ENCODE assay signal across 9 cellular contexts in the genomic region with DNA sequence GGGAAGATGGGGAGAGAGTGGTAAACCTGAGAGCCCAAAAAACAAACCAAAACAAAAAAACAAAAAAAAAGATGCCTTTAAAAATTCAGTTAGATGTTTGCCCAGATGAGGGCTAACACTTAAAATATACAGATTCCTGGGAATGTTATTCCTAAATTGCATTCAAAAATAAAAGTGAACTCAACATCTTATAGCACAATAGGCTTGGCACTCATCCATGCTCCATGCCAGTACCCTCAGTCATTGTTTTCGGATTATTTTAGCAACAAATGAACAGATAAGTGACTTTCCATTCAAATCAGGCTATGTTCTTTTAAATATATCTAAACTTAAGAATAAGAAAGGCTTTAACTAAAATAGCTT. TPM values are rescaled to one million over a fixed set of nuclear protein-coding genes. Genes with fewer than 3 reads are reported as not detected.
DNase-seq lines count a peak whose midpoint lies in the region; ATAC-seq, FAIRE-seq and TF ChIP-seq lines count a peak whose summit lies in the region.
"Had no signal": no experiment of that assay in that cellular context is flagged by ENCODE, and none has a peak within 500 bp of the region (broad histone marks: within the 10 kb centered on the region; RNA-seq: fewer than 3 reads in every experiment).

No MANE protein-coding gene starts in this region.

- no peak for FAIRE-seq in endothelial cell of umbilical vein (lab: Jason Lieb, UNC)
- FAIRE-seq: endometrium had no signal

- no peaks in the 10 kb centered on the region for H3K36me3 ChIP-seq in GM06990 (ENCODE audit: control insufficient read depth, insufficient read depth, low read length)
- no peaks in the 10 kb centered on the region for H3K36me3 ChIP-seq in PC-3 (ENCODE audit: low read depth, low read length)
- H3K36me3 ChIP-seq in endothelial cell of umbilical vein (ENCODE audit: control insufficient read depth in 2 of 2, extremely low read depth in 1 of 2, insufficient read depth in 2 of 2, low read length in 2 of 2): no peaks in the 10 kb centered on the region
- no peaks in the 10 kb centered on the region for H3K36me3 ChIP-seq in prostate gland

- peaks cover 60% of the 10 kb centered on the region for H4K20me1 ChIP-seq in PC-3 (ENCODE audit: low read length)
- H4K20me1 ChIP-seq in endothelial cell of umbilical vein (replicated peaks; ENCODE audit: control insufficient read depth, extremely low read depth, insufficient read depth, low read length): peaks cover 10% of the 10 kb centered on the region

- peak overlapping the region; percentile 91 for H3K4me2 ChIP-seq in PC-3 (ENCODE audit: low read length)
- peak overlapping the region; percentile 96 for H3K4me2 ChIP-seq in endothelial cell of umbilical vein (ENCODE audit: insufficient read depth, low read length)

- H2AFZ ChIP-seq in PC-3 (ENCODE audit: low read length) (no peak overlapping the region), endothelial cell of umbilical vein (ENCODE audit: low read depth, low read length) (no peak overlapping the region)

- 14% methylated on average over 1 of the region's 1 CpG for WGBS in prostate gland

- no peaks in the 10 kb centered on the region for H3K9me1 ChIP-seq in endothelial cell of umbilical vein (replicated peaks; ENCODE audit: control insufficient read depth, extremely low read depth, insufficient read depth, low read length)

- DNase-seq in GM06990 (ENCODE audit: extremely low read depth, insufficient read length) (no peak), PC-3 (no peak), endothelial cell of umbilical vein (ENCODE audit: low read depth, low spot score) (peak; percentile 82), prostate gland (ENCODE audit: low spot score) (no peak), glomerular visceral epithelial cell (ENCODE audit: extremely low spot score) (no peak), NCI-H1417 (lab: John Stamatoyannopoulos, UW) (no peak)

- BruUV-seq in PC-3 (replicated peaks; lab: Mats Ljungman, UMichigan) (no TSS peak), endothelial cell of umbilical vein (replicated peaks; lab: Mats Ljungman, UMichigan) (no TSS peak)

- POLR2A ChIA-PET in PC-3 (lab: Charles Lee; ENCODE audit: unreplicated experiment) (interaction anchor here (0.7 kb wide), 1 partner anchor 42 kb away, joined by 5 read pairs; no protein-coding TSS in a partner anchor), endothelial cell of umbilical vein (lab: Charles Lee) (no interaction called here)

- peaks cover 18% of the 10 kb centered on the region for H3F3A ChIP-seq in PC-3 (ENCODE audit: low read length, unreplicated experiment)

- H3K9me3 ChIP-seq in PC-3 (ENCODE audit: low read length) (no peaks in the 10 kb centered on the region), endothelial cell of umbilical vein (replicated peaks; ENCODE audit: control insufficient read depth, insufficient read depth, low read length) (no peaks in the 10 kb centered on the region), prostate gland (no peaks in the 10 kb centered on the region)

- H3K9ac ChIP-seq in PC-3 (ENCODE audit: low read length): peak overlapping the region; percentile 86
- H3K9ac ChIP-seq in endothelial cell of umbilical vein (replicated peaks; ENCODE audit: extremely low read depth, insufficient read depth, low read length): peak overlapping the region; percentile 95

- H3K79me2 ChIP-seq in PC-3 (ENCODE audit: low read length): peaks cover 85% of the 10 kb centered on the region
- peaks cover 80% of the 10 kb centered on the region for H3K79me2 ChIP-seq in endothelial cell of umbilical vein (ENCODE audit: control insufficient read depth, insufficient read depth, low read length)

- CTCF ChIA-PET in PC-3 (lab: Charles Lee) (interaction anchor here (1.0 to 2.1 kb wide), 2 partner anchors 109 to 238 kb away, joined by 4 to 8 read pairs; no protein-coding TSS in a partner anchor), endothelial cell of umbilical vein (lab: Charles Lee) (interaction anchor here (1.2 to 5.3 kb wide), 6 partner anchors 17 to 238 kb away, joined by 3 to 37 read pairs (median 10); no protein-coding TSS in a partner anchor)

- intact Hi-C loops in PC-3 (cut with micrococcal nuclease) (no loop called here), endothelial cell of umbilical vein (cut with micrococcal nuclease) (loop anchor here (1.0 to 5.0 kb wide), 3 partner anchors 64 to 1619 kb away; a partner anchor contains a TSS), prostate gland (cut with DNase I) (loop anchor here (2.0 to 5.0 kb wide), 3 partner anchors 28 to 209 kb away; no protein-coding TSS in a partner anchor)

- TF ChIP-seq POLR2A in endothelial cell of umbilical vein (IDR thresholded peaks at IDR 0.05; ENCODE audit: low read depth, low read length) (no peak), prostate gland (IDR thresholded peaks at IDR 0.05) (no peak)

- H3K4me3 ChIP-seq in GM06990 (replicated peaks; ENCODE audit: low read depth, low read length) (peak overlapping the region; percentile 89), PC-3 (ENCODE audit: low read length) (peak overlapping the region; percentile 78), endothelial cell of umbilical vein (replicated peaks in 1 of 3; ENCODE audit: insufficient read depth in 1 of 3, low read depth in 1 of 3, low read length in 3 of 3) (peak overlapping the region in 1 of 3 experiments; percentile 94), prostate gland (peak overlapping the region in 1 of 2 donors; percentile 99)

- TF ChIP-seq CTCF in GM06990 (IDR thresholded peaks at IDR 0.05; ENCODE audit: insufficient read depth, low read length, poor library complexity, severe bottlenecking) (no peak), PC-3 (conservative IDR thresholded peaks at IDR 0.05; ENCODE audit: low read depth, low read length) (no peak), endothelial cell of umbilical vein (IDR thresholded peaks at IDR 0.05; ENCODE audit: extremely low read depth in 1 of 2, insufficient read depth in 1 of 2, low read depth in 1 of 2, low read length in 2 of 2) (no peak), prostate gland (IDR thresholded peaks at IDR 0.05) (no peak)

- H3K4me1 ChIP-seq in PC-3 (ENCODE audit: insufficient read depth, low read length): peaks cover 57% of the 10 kb centered on the region
- H3K4me1 ChIP-seq in endothelial cell of umbilical vein (ENCODE audit: control insufficient read depth, extremely low read depth, insufficient read depth, low read length): peaks cover 73% of the 10 kb centered on the region
- H3K4me1 ChIP-seq in prostate gland (replicated peaks): peaks cover 8% of the 10 kb centered on the region

- H3K27ac ChIP-seq in PC-3 (ENCODE audit: low read length): peak overlapping the region; percentile 94
- peak overlapping the region; percentile 96 for H3K27ac ChIP-seq in endothelial cell of umbilical vein (ENCODE audit: insufficient read depth, low read depth, low read length)
- peak overlapping the region; percentile 96 to 98 for H3K27ac ChIP-seq in prostate gland

- dilution Hi-C loops in endothelial cell of umbilical vein (cut with MboI; ENCODE audit: extremely low pct_ligation_motif_present, low sequenced_read_pairs): loop anchor here (25.0 kb wide), 1 partner anchor 111 kb away; no protein-coding TSS in a partner anchor

- ATAC-seq in PC-3 (no peak), GM21825 (IDR thresholded peaks at IDR 0.05; ENCODE audit: unreplicated experiment) (no peak), HG03095 (IDR thresholded peaks at IDR 0.05; ENCODE audit: unreplicated experiment) (no peak)

- H3K27me3 ChIP-seq in GM06990 (replicated peaks; ENCODE audit: control insufficient read depth, insufficient read depth, low read length) (no peaks in the 10 kb centered on the region), PC-3 (ENCODE audit: low read length) (no peaks in the 10 kb centered on the region), endothelial cell of umbilical vein (ENCODE audit: control insufficient read depth in 2 of 2, insufficient read depth in 2 of 2, low read length in 2 of 2) (peaks cover 0 to 6% of the 10 kb centered on the region in 2 experiments), prostate gland (replicated peaks; ENCODE audit: insufficient read depth) (no peaks in the 10 kb centered on the region)

- no peaks in the 10 kb centered on the region for H3K9me2 ChIP-seq in PC-3 (replicated peaks; ENCODE audit: low read length)

TF ChIP-seq in endothelial cell of umbilical vein, 7 proteins besides CTCF, POLR2A, EP300 and RAD21:
- peak; percentile 20 for TF ChIP-seq JUN (IDR thresholded peaks at IDR 0.05; ENCODE audit: borderline replicate concordance, insufficient read depth, insufficient read length, low read depth)
- TF ChIP-seq EZH2 (IDR thresholded peaks at IDR 0.05; ENCODE audit: borderline replicate concordance, low read depth, low read length, severe bottlenecking): no peak

RNA-seq across cellular contexts. Expression of a gene that starts 3.7 kb away (rescaled TPM):
- 154 and 181 TPM in 2 replicates for total RNA-seq in PC-3 (2014; rRNA removed)
- total RNA-seq in endothelial cell of umbilical vein: 263 and 325 TPM in 2 replicates
- polyA plus RNA-seq in endothelial cell of umbilical vein: 184 and 263 TPM in 2 replicates
- polyA plus RNA-seq in endothelial cell of umbilical vein (2011; cell fraction: cytosol; rRNA removed): 256 and 276 TPM in 2 replicates
- 313 and 354 TPM in 2 replicates for polyA plus RNA-seq in endothelial cell of umbilical vein (2011; cell fraction: nucleus; rRNA removed)
- 243 and 307 TPM in 2 replicates for polyA plus RNA-seq in endothelial cell of umbilical vein (2012)
- polyA minus RNA-seq in endothelial cell of umbilical vein: 602 and 647 TPM in 2 replicates
- 106 TPM for polyA minus RNA-seq in endothelial cell of umbilical vein (2011; cell fraction: cytosol; rRNA and poly(A)+ RNA removed)
- 270 and 431 TPM in 2 replicates for polyA minus RNA-seq in endothelial cell of umbilical vein (2011; cell fraction: nucleus; rRNA and poly(A)+ RNA removed)
- 100 to 1,000 TPM; 365 to 536 TPM for total RNA-seq in prostate gland
